In the genomic region with DNA sequence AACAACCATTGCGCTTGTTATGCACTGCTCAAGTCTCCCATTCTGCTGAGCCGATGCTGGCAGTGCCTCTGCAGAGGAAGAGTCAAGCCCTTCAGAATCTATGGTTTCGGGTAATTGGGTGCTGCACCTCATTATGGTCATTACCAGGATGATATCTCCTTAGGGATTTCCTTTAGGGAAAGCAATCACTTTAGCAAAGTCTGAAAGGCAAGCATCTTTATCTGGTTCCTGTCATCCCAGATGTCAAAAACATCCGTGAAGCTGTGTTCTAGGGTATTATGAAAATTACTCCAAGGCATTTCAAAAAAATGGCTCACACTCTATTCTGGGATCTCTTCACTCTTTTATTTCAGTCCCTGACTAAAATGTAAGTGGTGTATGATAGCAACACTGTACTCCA, we compare ENCODE assay signal across 22 cellular contexts.
DNase-seq lines count a peak whose midpoint lies in the region; TF ChIP-seq lines count a peak whose summit lies in the region.
"Had no signal": no experiment of that assay in that cellular context is flagged by ENCODE, and none has a peak within 500 bp of the region (broad histone marks: within the 10 kb centered on the region; RNA-seq: fewer than 3 reads in every experiment).

No MANE protein-coding gene starts in this region.

- H3K9me2 ChIP-seq in neural cell (ENCODE audit: insufficient read depth, low read length), result no peaks in the 10 kb centered on the region

- H3K36me3 ChIP-seq in neural cell (ENCODE audit: insufficient read depth, low read length), result no peaks in the 10 kb centered on the region
- H3K36me3 ChIP-seq: BE2C, BLaER1 had no signal

- peak overlapping the region; percentile 16 for H3K4me3 ChIP-seq in neural cell (ENCODE audit: low read length)
- H3K4me3 ChIP-seq: BLaER1, GM12878 had no signal

- no peaks in the 10 kb centered on the region for H3F3A ChIP-seq in neural cell (ENCODE audit: insufficient read depth, low read length, poor library complexity, severe bottlenecking)

- H3K27me3 ChIP-seq in neural cell (ENCODE audit: insufficient read depth, low read depth, low read length), result no peaks in the 10 kb centered on the region
- H3K27me3 ChIP-seq: BE2C, BLaER1 had no signal

- H4K20me1 ChIP-seq in neural cell (ENCODE audit: insufficient read depth), result no peaks in the 10 kb centered on the region
- H4K20me1 ChIP-seq: BLaER1 had no signal

- no peaks in the 10 kb centered on the region for H3K9me3 ChIP-seq in neural cell (ENCODE audit: low read length)
- H3K9me3 ChIP-seq: BE2C, BLaER1 had no signal

- no peak overlapping the region for H3K9ac ChIP-seq in neural cell (ENCODE audit: low read length)
- H3K9ac ChIP-seq: BLaER1 had no signal

- peak; percentile 80 for TF ChIP-seq EP300 in neural cell (conservative IDR thresholded peaks at IDR 0.05; ENCODE audit: poor library complexity, severe bottlenecking)

- no peak overlapping the region for H3K4me2 ChIP-seq in neural cell (ENCODE audit: low read length)
- H3K4me2 ChIP-seq: BLaER1 had no signal

- DNase-seq in SK-N-DZ (ENCODE audit: low spot score), result peak; percentile 32
- DNase-seq in caudate nucleus (lab: John Stamatoyannopoulos, UW), result no peak
- DNase-seq in NCI-H524 treated with DMSO at 0.1 percent for 48 hours (lab: John Stamatoyannopoulos, UW), result no peak
- DNase-seq in NK-92 treated with Interleukin-12 subunit alpha and Interleukin-12 subunit beta, amount 100 ng/mL, for 24 hours (lab: John Stamatoyannopoulos, UW), result no peak
- DNase-seq: 8988T; ACHN; BE2C; C1 segment of cervical spinal cord; CD4-positive, alpha-beta memory T cell; CD4-positive, CD25-positive, alpha-beta regulatory T cell; CD8-positive, alpha-beta memory T cell; COR-L47; DMS 273 treated with DMSO at 0.1 percent for 48 hours; DMS153; DMS53; DMS79; DND-41; EL; GDM1 had no signal

- no peak for TF ChIP-seq CTCF in neural cell (IDR thresholded peaks at IDR 0.05; ENCODE audit: poor library complexity, severe bottlenecking)

- H3K79me2 ChIP-seq in neural cell (replicated peaks; ENCODE audit: insufficient read depth, low read length), result no peaks in the 10 kb centered on the region

- peak overlapping the region; percentile 13 for H3K27ac ChIP-seq in neural cell (ENCODE audit: low read length)
- H3K27ac ChIP-seq in caudate nucleus (ENCODE audit: low read depth, low read length), result no peak overlapping the region
- H3K27ac ChIP-seq: BLaER1 had no signal

- H2AFZ ChIP-seq in neural cell (ENCODE audit: low read depth, low read length), result no peak overlapping the region

- TF ChIP-seq RAD21 in neural cell (conservative IDR thresholded peaks at IDR 0.05), result no peak

TF ChIP-seq in neural cell, 6 proteins besides CTCF, POLR2A, EP300 and RAD21:
- TF ChIP-seq POLR2AphosphoS5 (IDR thresholded peaks at IDR 0.05) (peak; percentile 53), SMC3 (conservative IDR thresholded peaks at IDR 0.05; ENCODE audit: poor library complexity) (no peak)
- TF ChIP-seq, protein P1, sequence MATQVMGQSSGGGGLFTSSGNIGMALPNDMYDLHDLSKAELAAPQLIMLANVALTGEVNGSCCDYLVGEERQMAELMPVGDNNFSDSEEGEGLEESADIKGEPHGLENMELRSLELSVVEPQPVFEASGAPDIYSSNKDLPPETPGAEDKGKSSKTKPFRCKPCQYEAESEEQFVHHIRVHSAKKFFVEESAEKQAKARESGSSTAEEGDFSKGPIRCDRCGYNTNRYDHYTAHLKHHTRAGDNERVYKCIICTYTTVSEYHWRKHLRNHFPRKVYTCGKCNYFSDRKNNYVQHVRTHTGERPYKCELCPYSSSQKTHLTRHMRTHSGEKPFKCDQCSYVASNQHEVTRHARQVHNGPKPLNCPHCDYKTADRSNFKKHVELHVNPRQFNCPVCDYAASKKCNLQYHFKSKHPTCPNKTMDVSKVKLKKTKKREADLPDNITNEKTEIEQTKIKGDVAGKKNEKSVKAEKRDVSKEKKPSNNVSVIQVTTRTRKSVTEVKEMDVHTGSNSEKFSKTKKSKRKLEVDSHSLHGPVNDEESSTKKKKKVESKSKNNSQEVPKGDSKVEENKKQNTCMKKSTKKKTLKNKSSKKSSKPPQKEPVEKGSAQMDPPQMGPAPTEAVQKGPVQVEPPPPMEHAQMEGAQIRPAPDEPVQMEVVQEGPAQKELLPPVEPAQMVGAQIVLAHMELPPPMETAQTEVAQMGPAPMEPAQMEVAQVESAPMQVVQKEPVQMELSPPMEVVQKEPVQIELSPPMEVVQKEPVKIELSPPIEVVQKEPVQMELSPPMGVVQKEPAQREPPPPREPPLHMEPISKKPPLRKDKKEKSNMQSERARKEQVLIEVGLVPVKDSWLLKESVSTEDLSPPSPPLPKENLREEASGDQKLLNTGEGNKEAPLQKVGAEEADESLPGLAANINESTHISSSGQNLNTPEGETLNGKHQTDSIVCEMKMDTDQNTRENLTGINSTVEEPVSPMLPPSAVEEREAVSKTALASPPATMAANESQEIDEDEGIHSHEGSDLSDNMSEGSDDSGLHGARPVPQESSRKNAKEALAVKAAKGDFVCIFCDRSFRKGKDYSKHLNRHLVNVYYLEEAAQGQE (IDR thresholded peaks at IDR 0.05; ENCODE audit: borderline replicate concordance), result peak; percentile 40
